Comparison of ENCODE assay signal across 13 cellular contexts in genomic region chr15:40256642-40257235, GRCh38. TPM values are rescaled to one million over a fixed set of nuclear protein-coding genes. Genes with fewer than 3 reads are reported as not detected.
DNase-seq lines count a peak whose midpoint lies in the region; ATAC-seq and TF ChIP-seq lines count a peak whose summit lies in the region.
"Had no signal": no experiment of that assay in that cellular context is flagged by ENCODE, and none has a peak within 500 bp of the region (broad histone marks: within the 10 kb centered on the region; RNA-seq: fewer than 3 reads in every experiment).

No MANE protein-coding gene starts in this region.

- no peak for TF ChIP-seq CTCF in choroid plexus epithelial cell (conservative IDR thresholded peaks at IDR 0.05; ENCODE audit: low read depth, low read length)
- no peak for TF ChIP-seq CTCF in retinal pigment epithelial cell (conservative IDR thresholded peaks at IDR 0.05; ENCODE audit: low read depth, low read length)

- H3K4me3 ChIP-seq in choroid plexus epithelial cell (ENCODE audit: low read depth, low read length) (no peak overlapping the region), retinal pigment epithelial cell (ENCODE audit: low read length) (no peak overlapping the region)

- no peak for ATAC-seq in GM21360 (IDR thresholded peaks at IDR 0.05; ENCODE audit: unreplicated experiment)
- no peak for ATAC-seq in HG03097 (IDR thresholded peaks at IDR 0.05; ENCODE audit: low FRiP score, unreplicated experiment)
- no peak for ATAC-seq in HG02642 (IDR thresholded peaks at IDR 0.05; ENCODE audit: poor library complexity, unreplicated experiment)

- DNase-seq in NCI-H524 (lab: John Stamatoyannopoulos, UW), result peak; percentile 62 to 63
- no peak for DNase-seq in NCI-H524 treated with DMSO at 0.1 percent for 48 hours (lab: John Stamatoyannopoulos, UW)
- peak; percentile 99 for DNase-seq in RPMI7951 (ENCODE audit: low read depth)
- peak; percentile 88 for DNase-seq in choroid plexus epithelial cell (ENCODE audit: low read depth)
- peak; percentile 88 for DNase-seq in retinal pigment epithelial cell (ENCODE audit: low read depth)
- DNase-seq: Calu3, naive B cell, NCI-H1048, T-helper 9 cell had no signal

RNA-seq across cellular contexts. Expression of gene PAK6, which starts 17.9 kb away (rescaled TPM):
- 7.9 and 9.5 TPM in 2 replicates for total RNA-seq in RPMI7951 (2014; rRNA removed; shearing (Covaris generic))

RNA-seq across cellular contexts. Expression of gene ANKRD63, which starts 26.1 kb away (rescaled TPM):
- total RNA-seq in RPMI7951 (2014; rRNA removed; shearing (Covaris generic)), result not detected in 2 replicates
- total RNA-seq: Calu3, kidney epithelial cell had no signal

RNA-seq across cellular contexts. Expression of gene PLCB2, which starts 51.0 kb away (rescaled TPM):
- 1.4 and 1.6 TPM in 2 replicates for total RNA-seq in RPMI7951 (2014; rRNA removed; shearing (Covaris generic))
